Comparison of ENCODE assay signal across 8 cellular contexts in genomic region chr12:100142851-100143559, GRCh38. TPM values are rescaled to one million over a fixed set of nuclear protein-coding genes. Genes with fewer than 3 reads are reported as not detected.
A peak's percentile ranks its signal among the peaks of the same experiment; 100 is the strongest.
DNase-seq lines count a peak whose midpoint lies in the region; ATAC-seq and TF ChIP-seq lines count a peak whose summit lies in the region.

BLTP3B (minus strand) TSS chr12:100142874; CDS start chr12:100142635, 239 bp downstream.

- no peaks in the 10 kb centered on the region for H3K9me3 Mint-ChIP-seq in activated T-helper 17 cell treated with anti-CD3 and anti-CD28 coated beads, Interleukin-2, amount 50 U/mL, for 72 hours
- H3K9me3 Mint-ChIP-seq in natural killer cell: no peaks in the 10 kb centered on the region

- H3K27me3 ChIP-seq in DOHH2 (ENCODE audit: control insufficient read depth, low read length): no peaks in the 10 kb centered on the region

- no peaks in the 10 kb centered on the region for H3K36me3 ChIP-seq in DOHH2 (ENCODE audit: control insufficient read depth, low read length)

- no peaks in the 10 kb centered on the region for H3K9me3 ChIP-seq in DOHH2 (ENCODE audit: control insufficient read depth, insufficient read depth, low read length)

- peak within 1 kb of the TSS; percentile 97 for H3K4me3 Mint-ChIP-seq in activated T-helper 17 cell treated with anti-CD3 and anti-CD28 coated beads, Interleukin-2, amount 50 U/mL, for 72 hours
- peak within 1 kb of the TSS; percentile 98 for H3K4me3 Mint-ChIP-seq in natural killer cell

- H3K27ac ChIP-seq in DOHH2 (ENCODE audit: low read depth, low read length) (peak within 1 kb of the TSS; percentile 23; the same call in 1 of the 2 replicates), RWPE1 (peak within 1 kb of the TSS; percentile 95)

- H3K4me1 Mint-ChIP-seq in activated T-helper 17 cell treated with anti-CD3 and anti-CD28 coated beads, Interleukin-2, amount 50 U/mL, for 72 hours: peaks cover 31% of the 10 kb centered on the region
- H3K4me1 Mint-ChIP-seq in natural killer cell: peaks cover 38 to 39% of the 10 kb centered on the region in 2 donors

- H3K27me3 Mint-ChIP-seq in activated T-helper 17 cell treated with anti-CD3 and anti-CD28 coated beads, Interleukin-2, amount 50 U/mL, for 72 hours: no peaks in the 10 kb centered on the region
- no peaks in the 10 kb centered on the region for H3K27me3 Mint-ChIP-seq in natural killer cell (ENCODE audit: low read depth in 2 of 2)

- peak; percentile 84 for ATAC-seq in activated T-helper 17 cell treated with anti-CD3 and anti-CD28 coated beads, Interleukin-2, amount 50 U/mL, for 72 hours (replicated peaks)
- peak; percentile 93 to 99 (median 95) for ATAC-seq in natural killer cell

- H3K79me2 ChIP-seq in DOHH2 (ENCODE audit: control insufficient read depth, low read length): peaks cover 43% of the 10 kb centered on the region

- POLR2A ChIA-PET in RWPE1 (lab: Yijun Ruan, JAX; ENCODE audit: low non-redundant PET): no interaction called here

- H3K27ac Mint-ChIP-seq in activated T-helper 17 cell treated with anti-CD3 and anti-CD28 coated beads, Interleukin-2, amount 50 U/mL, for 72 hours: peak within 1 kb of the TSS; percentile 100
- H3K27ac Mint-ChIP-seq in natural killer cell: peak within 1 kb of the TSS; percentile 91 to 95

- no peaks in the 10 kb centered on the region; the same call in 1 of the 2 replicates for H4K20me1 ChIP-seq in DOHH2 (ENCODE audit: control insufficient read depth, insufficient read depth, low read depth, low read length)

- peak within 1 kb of the TSS; percentile 83 for H3K4me3 ChIP-seq in DOHH2 (ENCODE audit: low read length)
- H3K4me3 ChIP-seq in LNCaP clone FGC (ENCODE audit: low read depth, low read length): peak within 1 kb of the TSS; percentile 88
- H3K4me3 ChIP-seq in fibroblast of mammary gland (ENCODE audit: control insufficient read depth, low read depth, low read length): peak within 1 kb of the TSS; percentile 88

- H3K36me3 Mint-ChIP-seq in activated T-helper 17 cell treated with anti-CD3 and anti-CD28 coated beads, Interleukin-2, amount 50 U/mL, for 72 hours (ENCODE audit: low read depth): peaks cover 34% of the 10 kb centered on the region
- H3K36me3 Mint-ChIP-seq in natural killer cell: no peaks in the 10 kb centered on the region

- intact Hi-C loops in natural killer cell (cut with micrococcal nuclease): loop anchor here (1.0 kb wide), 2 partner anchors 57 to 124 kb away; partner anchors contain the start of genes ACTR6, DEPDC4 and SCYL2

- H3K4me1 ChIP-seq in DOHH2 (ENCODE audit: control insufficient read depth, low read length): peaks cover 48% of the 10 kb centered on the region

- DNase-seq in H4 (ENCODE audit: low spot score) (peak; percentile 77), LNCaP clone FGC (ENCODE audit: low read depth) (peak; percentile 39), RWPE1 (ENCODE audit: low spot score) (peak; percentile 83), fibroblast of mammary gland (ENCODE audit: low read depth) (peak; percentile 63), natural killer cell (peak; percentile 85)
- DNase-seq in stimulated activated naive CD4-positive, alpha-beta T cell (lab: John Stamatoyannopoulos, UW): peak; percentile 77 to 91 (median 88)

- TF ChIP-seq CTCF in DOHH2 (IDR thresholded peaks at IDR 0.05; ENCODE audit: low read depth, low read length, poor library complexity, severe bottlenecking) (no peak), LNCaP clone FGC (IDR thresholded peaks at IDR 0.05; ENCODE audit: control insufficient read depth, extremely low read depth, insufficient read depth) (no peak), RWPE1 (conservative IDR thresholded peaks at IDR 0.05; ENCODE audit: low read depth) (no peak), fibroblast of mammary gland (conservative IDR thresholded peaks at IDR 0.05; ENCODE audit: control insufficient read depth, insufficient read depth, low read depth, low read length) (no peak), natural killer cell (IDR thresholded peaks at IDR 0.05) (no peak)

- no peaks in the 10 kb centered on the region for H3K9me2 ChIP-seq in DOHH2 (replicated peaks; ENCODE audit: control insufficient read depth, low read length)

- peak within 1 kb of the TSS; percentile 83 for H3K4me2 ChIP-seq in DOHH2 (ENCODE audit: low read length)

- no peaks in the 10 kb centered on the region for H3F3A ChIP-seq in DOHH2 (ENCODE audit: control insufficient read depth, insufficient read depth)

- CTCF ChIA-PET in RWPE1 (lab: Yijun Ruan, JAX): interaction anchor here (0.6 kb wide), 1 partner anchor 403 kb away, joined by 3 read pairs; no protein-coding TSS in a partner anchor

RNA-seq across cellular contexts. Expression of gene BLTP3B, which starts in this region (rescaled TPM):
- total RNA-seq in H4 (2014; rRNA removed; shearing (Covaris generic)): 13.3 and 18.7 TPM in 2 replicates
- total RNA-seq in activated T-helper 17 cell treated with anti-CD3 and anti-CD28 coated beads, Interleukin-2, amount 50 U/mL, for 72 hours: 10 to 100 TPM; 45.6 to 51.1 TPM
- 10 to 100 TPM; 30.8 to 42.8 (median 30.9) TPM for total RNA-seq in natural killer cell

Comparison
In these comparisons a context has a peak if more than half of its experiments do, and no peak if none do; other contexts are left out.
1. Peak in every context shown above with its lines: DNase-seq, ATAC-seq, H3K4me3 ChIP-seq and H3K27ac ChIP-seq.